22 cellular contexts compared by ENCODE assay signal in the genomic region with DNA sequence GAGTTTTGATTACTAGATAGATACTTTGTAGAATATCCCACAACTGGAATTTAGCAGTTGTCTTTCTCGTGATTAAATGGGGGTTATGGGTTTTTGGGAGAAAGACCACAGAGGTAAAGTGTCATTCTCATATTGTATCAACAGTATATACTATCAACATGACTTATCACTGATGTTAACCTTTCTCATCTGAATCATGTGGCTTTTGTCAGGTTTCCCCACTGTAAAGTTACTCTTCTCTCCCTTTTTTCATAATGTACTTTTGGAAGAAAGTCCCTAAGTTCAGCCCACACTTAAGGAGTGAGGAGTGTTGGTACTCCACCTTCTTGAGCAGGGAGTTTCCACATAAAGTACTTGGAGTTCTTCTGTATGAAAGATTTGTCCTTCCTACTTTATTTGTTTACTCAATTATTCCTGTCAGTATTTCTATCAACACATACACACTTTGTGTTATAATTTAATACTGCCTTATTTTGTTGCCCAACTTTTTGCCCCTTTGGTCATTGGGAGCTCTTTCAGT.
DNase-seq lines count a peak whose midpoint lies in the region; ATAC-seq, FAIRE-seq and TF ChIP-seq lines count a peak whose summit lies in the region.
"Had no signal": no experiment of that assay in that cellular context is flagged by ENCODE, and none has a peak within 500 bp of the region (broad histone marks: within the 10 kb centered on the region; RNA-seq: fewer than 3 reads in every experiment).

No MANE protein-coding gene starts in this region.

- no peak overlapping the region for H3K9ac ChIP-seq in IMR-90 (ENCODE audit: low read depth, low read length)

- no peak overlapping the region for H3K23ac ChIP-seq in IMR-90 (ENCODE audit: low read depth, low read length)

- H2AFZ ChIP-seq in IMR-90 (replicated peaks; ENCODE audit: low read length, poor library complexity), result no peak overlapping the region

- no peak overlapping the region for H3K4me2 ChIP-seq in IMR-90 (ENCODE audit: low read depth, low read length)

- TF ChIP-seq RAD21 in IMR-90 (IDR thresholded peaks at IDR 0.05; ENCODE audit: low read length), result no peak

- H2BK5ac ChIP-seq in IMR-90 (ENCODE audit: low read depth, low read length, poor library complexity, severe bottlenecking), result no peak overlapping the region

- intact Hi-C loops in IMR-90 (cut with micrococcal nuclease), result no loop called here

- H2BK120ac ChIP-seq in IMR-90 (ENCODE audit: low read depth, low read length), result no peak overlapping the region

- WGBS in IMR-90 (ENCODE audit: extremely low coverage in 2 of 2, insufficient read length in 1 of 2), 2 experiments, result no CpG with 5 or more reads among the region's 1 CpG

- H3K14ac ChIP-seq in IMR-90 (replicated peaks; ENCODE audit: low read depth, low read length), result peak overlapping the region; percentile 11; the same call in 1 of the 2 replicates

- no peak overlapping the region for H4K5ac ChIP-seq in IMR-90 (ENCODE audit: low read depth, low read length)

- ATAC-seq in HG02610 (IDR thresholded peaks at IDR 0.05; ENCODE audit: unreplicated experiment) (peak; percentile 72), IMR-90 (ENCODE audit: low read depth) (no peak), foreskin keratinocyte (no peak), HG03354 (IDR thresholded peaks at IDR 0.05; ENCODE audit: poor library complexity, severe bottlenecking, unreplicated experiment) (no peak)
- ATAC-seq: HCT116, K562, PC-3 had no signal

- POLR2A ChIA-PET in IMR-90 (lab: Charles Lee; ENCODE audit: unreplicated experiment), result no interaction called here

- TF ChIP-seq POLR2A in GM12892 (IDR thresholded peaks at IDR 0.05; ENCODE audit: low read depth, low read length) (no peak), IMR-90 (IDR thresholded peaks at IDR 0.05; ENCODE audit: low read depth, low read length) (no peak)

- DNase-seq in GM12892 (ENCODE audit: insufficient read length) (no peak), IMR-90 (no peak), foreskin keratinocyte (no peak), NCI-H510A treated with DMSO at 0.1 percent for 48 hours (lab: John Stamatoyannopoulos, UW) (no peak), NCI-H2029 (lab: John Stamatoyannopoulos, UW) (no peak), HK-2 (ENCODE audit: unreplicated experiment) (no peak)
- DNase-seq: COR-L47, DMS 273 treated with DMSO at 0.1 percent for 48 hours, GDM1, GOT3, NCI-H187 treated with DMSO at 0.1 percent for 48 hours, NCI-H526, RPMI8226, SIG-M5, T-helper 1 cell had no signal

- 0 out of 3 replicates have a peak overlapping the region, but pooled peaks have one; percentile 4 for H2BK15ac ChIP-seq in IMR-90 (ENCODE audit: low read depth, low read length)

- H3K18ac ChIP-seq in IMR-90 (ENCODE audit: low read depth, low read length), result no peak overlapping the region

- TF ChIP-seq CTCF in IMR-90 (conservative IDR thresholded peaks at IDR 0.05; ENCODE audit: low read depth, low read length) (no peak), foreskin keratinocyte (conservative IDR thresholded peaks at IDR 0.05) (no peak)

- no peak overlapping the region for H2BK20ac ChIP-seq in IMR-90 (ENCODE audit: low read depth, low read length)

- peak; percentile 61 for FAIRE-seq in GM12892 (lab: Jason Lieb, UNC)
- FAIRE-seq: GM12891, GM18507, K562 had no signal

- H3K27me3 ChIP-seq in IMR-90 (ENCODE audit: control insufficient read depth, insufficient read depth, low read length), result no peaks in the 10 kb centered on the region
- no peaks in the 10 kb centered on the region for H3K27me3 ChIP-seq in foreskin keratinocyte

- in situ Hi-C loops in IMR-90 (cut with MboI; ENCODE audit: low sequenced_read_pairs), result no loop called here

- no peak overlapping the region for H3K56ac ChIP-seq in IMR-90 (ENCODE audit: extremely low read depth, insufficient read depth, low read length)

- H3K4ac ChIP-seq in IMR-90 (ENCODE audit: low read depth, low read length), result no peak overlapping the region

- H3K4me1 ChIP-seq in IMR-90 (ENCODE audit: control insufficient read depth, insufficient read depth, low read length) (peaks cover 2% of the 10 kb centered on the region; the same call in 1 of the 2 replicates), foreskin keratinocyte (peaks cover 50% of the 10 kb centered on the region)

- no peak overlapping the region for H3K27ac ChIP-seq in IMR-90 (ENCODE audit: insufficient read depth, low read length)
- H3K27ac ChIP-seq in foreskin keratinocyte, result peak overlapping the region; percentile 3

- H4K8ac ChIP-seq in IMR-90 (ENCODE audit: low read depth in 2 of 2, low read length in 2 of 2), result no peak overlapping the region

- H3K36me3 ChIP-seq in IMR-90 (ENCODE audit: control insufficient read depth, insufficient read depth, low read length), result no peaks in the 10 kb centered on the region; the same call in 1 of the 2 replicates

- H4K91ac ChIP-seq in IMR-90 (ENCODE audit: insufficient read depth, low read depth, low read length), result no peak overlapping the region

- no peak overlapping the region for H2AK9ac ChIP-seq in IMR-90 (replicated peaks; ENCODE audit: low read depth, low read length, poor library complexity)

- H4K20me1 ChIP-seq in IMR-90 (ENCODE audit: insufficient read depth, low read length), result no peaks in the 10 kb centered on the region

- H2AK5ac ChIP-seq in IMR-90 (ENCODE audit: low read depth, low read length), result no peak overlapping the region

- BruUV-seq in IMR-90 (replicated peaks; lab: Mats Ljungman, UMichigan), result no TSS peak

- no peaks in the 10 kb centered on the region for H3K9me3 ChIP-seq in IMR-90 (ENCODE audit: control insufficient read depth, insufficient read depth, low read length)

- dilution Hi-C loops in IMR-90 (cut with HindIII; ENCODE audit: low sequenced_read_pairs, unreplicated experiment), result no loop called here

- H3K4me3 ChIP-seq in IMR-90 (ENCODE audit: insufficient read depth, low read depth, low read length), result no peak overlapping the region
- H3K4me3 ChIP-seq: K562 had no signal

- CTCF ChIA-PET in IMR-90 (lab: Yijun Ruan, JAX), result no interaction called here

- no peaks in the 10 kb centered on the region for H3K79me1 ChIP-seq in IMR-90 (ENCODE audit: low read depth in 1 of 2, low read length in 2 of 2)

- no peaks in the 10 kb centered on the region for H3K9me1 ChIP-seq in IMR-90 (ENCODE audit: insufficient read depth, low read length)

TF ChIP-seq in IMR-90, 13 proteins besides CTCF, POLR2A, EP300 and RAD21:
- TF ChIP-seq RFX5 (IDR thresholded peaks at IDR 0.05; ENCODE audit: low read depth, low read length) (no peak), RCOR1 (IDR thresholded peaks at IDR 0.05; ENCODE audit: insufficient replicate concordance, low read length) (no peak), BHLHE40 (IDR thresholded peaks at IDR 0.05; ENCODE audit: low read depth, low read length) (no peak), USF2 (IDR thresholded peaks at IDR 0.05; ENCODE audit: low read depth, low read length) (no peak), FOS (IDR thresholded peaks at IDR 0.05; ENCODE audit: low read depth, low read length) (no peak), MAFK (IDR thresholded peaks at IDR 0.05; ENCODE audit: low read depth, low read length) (no peak), SMC3 (IDR thresholded peaks at IDR 0.05; ENCODE audit: low read depth, low read length) (no peak), MAZ (IDR thresholded peaks at IDR 0.05; ENCODE audit: borderline replicate concordance, low read depth, low read length) (no peak), ELK1 (IDR thresholded peaks at IDR 0.05; ENCODE audit: borderline replicate concordance, low read depth, low read length) (no peak), CEBPB (IDR thresholded peaks at IDR 0.05; ENCODE audit: low read depth, low read length) (no peak), MXI1 (IDR thresholded peaks at IDR 0.05; ENCODE audit: borderline replicate concordance, low read depth, low read length) (no peak)
